Comparison of ENCODE assay signal across 2 cellular contexts in genomic region chr4:162921178-162921785, GRCh38.
TF ChIP-seq lines count a peak whose summit lies in the region.

No MANE protein-coding gene starts in this region.

TF ChIP-seq in H1, 55 proteins besides CTCF, POLR2A, EP300 and RAD21:
- TF ChIP-seq GABPA (IDR thresholded peaks at IDR 0.05; ENCODE audit: borderline replicate concordance, insufficient read depth, low read length) (no peak), CREB1 (IDR thresholded peaks at IDR 0.05) (0 out of 2 replicates have a peak, but pooled peaks have one; percentile 20), TAF7 (optimal IDR thresholded peaks at IDR 0.05; ENCODE audit: borderline replicate concordance, low read depth, low read length) (no peak), ASH2L (IDR thresholded peaks at IDR 0.05; ENCODE audit: low read length) (no peak), RXRA (IDR thresholded peaks at IDR 0.05; ENCODE audit: insufficient read depth, low read depth, low read length) (no peak), SRF (IDR thresholded peaks at IDR 0.05; ENCODE audit: low read depth, low read length) (no peak)
- TF ChIP-seq, protein P1, sequence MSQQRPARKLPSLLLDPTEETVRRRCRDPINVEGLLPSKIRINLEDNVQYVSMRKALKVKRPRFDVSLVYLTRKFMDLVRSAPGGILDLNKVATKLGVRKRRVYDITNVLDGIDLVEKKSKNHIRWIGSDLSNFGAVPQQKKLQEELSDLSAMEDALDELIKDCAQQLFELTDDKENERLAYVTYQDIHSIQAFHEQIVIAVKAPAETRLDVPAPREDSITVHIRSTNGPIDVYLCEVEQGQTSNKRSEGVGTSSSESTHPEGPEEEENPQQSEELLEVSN (IDR thresholded peaks at IDR 0.05), result no peak

TF ChIP-seq in SK-N-SH, 30 proteins besides CTCF, POLR2A, EP300 and RAD21:
- TF ChIP-seq SIN3A (IDR thresholded peaks at IDR 0.05; ENCODE audit: borderline replicate concordance, low read depth, low read length) (no peak), TAF1 (IDR thresholded peaks at IDR 0.05; ENCODE audit: borderline replicate concordance, low read depth, low read length) (no peak), PBX3 (IDR thresholded peaks at IDR 0.05) (no peak), GATA2 (CRISPR knock-in tag; IDR thresholded peaks at IDR 0.05) (no peak), RXRA (IDR thresholded peaks at IDR 0.05; ENCODE audit: borderline replicate concordance, low read depth) (no peak), NRF1 (IDR thresholded peaks at IDR 0.05; ENCODE audit: low read depth, low read length) (no peak), TCF12 (IDR thresholded peaks at IDR 0.05) (no peak), TEAD4 (IDR thresholded peaks at IDR 0.05; ENCODE audit: borderline replicate concordance, insufficient read depth) (no peak), JUND (IDR thresholded peaks at IDR 0.05) (no peak), POLR2AphosphoS5 (IDR thresholded peaks at IDR 0.05; ENCODE audit: low read depth, low read length) (no peak), RFX5 (IDR thresholded peaks at IDR 0.05; ENCODE audit: low read length) (no peak), USF2 (IDR thresholded peaks at IDR 0.05; ENCODE audit: borderline replicate concordance, low read depth, low read length) (no peak), FOXJ3 (CRISPR knock-in tag; IDR thresholded peaks at IDR 0.05) (no peak), ELF1 (IDR thresholded peaks at IDR 0.05) (no peak)
- TF ChIP-seq, protein P2, sequence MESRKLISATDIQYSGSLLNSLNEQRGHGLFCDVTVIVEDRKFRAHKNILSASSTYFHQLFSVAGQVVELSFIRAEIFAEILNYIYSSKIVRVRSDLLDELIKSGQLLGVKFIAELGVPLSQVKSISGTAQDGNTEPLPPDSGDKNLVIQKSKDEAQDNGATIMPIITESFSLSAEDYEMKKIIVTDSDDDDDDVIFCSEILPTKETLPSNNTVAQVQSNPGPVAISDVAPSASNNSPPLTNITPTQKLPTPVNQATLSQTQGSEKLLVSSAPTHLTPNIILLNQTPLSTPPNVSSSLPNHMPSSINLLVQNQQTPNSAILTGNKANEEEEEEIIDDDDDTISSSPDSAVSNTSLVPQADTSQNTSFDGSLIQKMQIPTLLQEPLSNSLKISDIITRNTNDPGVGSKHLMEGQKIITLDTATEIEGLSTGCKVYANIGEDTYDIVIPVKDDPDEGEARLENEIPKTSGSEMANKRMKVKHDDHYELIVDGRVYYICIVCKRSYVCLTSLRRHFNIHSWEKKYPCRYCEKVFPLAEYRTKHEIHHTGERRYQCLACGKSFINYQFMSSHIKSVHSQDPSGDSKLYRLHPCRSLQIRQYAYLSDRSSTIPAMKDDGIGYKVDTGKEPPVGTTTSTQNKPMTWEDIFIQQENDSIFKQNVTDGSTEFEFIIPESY (IDR thresholded peaks at IDR 0.05; ENCODE audit: borderline replicate concordance, low read depth), result no peak
TF ChIP-seq in SK-N-SH: peak in this region for 0.
